Comparison of ENCODE assay signal across 17 cellular contexts in the genomic region with DNA sequence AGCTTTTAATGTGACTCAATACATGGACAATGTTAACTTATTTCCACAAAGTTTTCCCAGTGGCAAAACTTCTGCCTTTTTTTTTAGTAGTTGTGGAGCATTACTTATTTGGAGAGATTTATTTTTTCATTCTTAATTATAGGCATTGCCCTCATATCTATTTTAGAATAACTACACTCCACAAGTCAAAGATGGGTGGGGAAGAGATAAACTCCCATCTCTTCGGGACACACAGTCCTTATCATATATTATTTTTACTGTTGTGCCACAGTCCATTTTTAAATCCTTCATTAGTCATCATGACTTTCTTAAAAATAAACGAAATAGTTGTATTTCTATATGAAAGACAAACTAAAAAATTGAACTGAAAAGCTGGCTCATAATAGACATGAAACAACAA. TPM values are rescaled to one million over a fixed set of nuclear protein-coding genes. Genes with fewer than 3 reads are reported as not detected.
DNase-seq lines count a peak whose midpoint lies in the region; ATAC-seq and TF ChIP-seq lines count a peak whose summit lies in the region.
"Had no signal": no experiment of that assay in that cellular context is flagged by ENCODE, and none has a peak within 500 bp of the region (broad histone marks: within the 10 kb centered on the region; RNA-seq: fewer than 3 reads in every experiment).

No MANE protein-coding gene starts in this region.

- H3K9me3 ChIP-seq in ES-I3 (ENCODE audit: control insufficient read depth, insufficient read depth, low read length), result no peaks in the 10 kb centered on the region
- no peaks in the 10 kb centered on the region for H3K9me3 ChIP-seq in mesodermal cell (ENCODE audit: control insufficient read depth, low read length)
- H3K9me3 ChIP-seq in skeletal muscle tissue (ENCODE audit: control insufficient read depth in 3 of 3, low read length in 3 of 3), result no peaks in the 10 kb centered on the region
- H3K9me3 ChIP-seq: Caco-2, prostate gland had no signal

- no peak for ATAC-seq in GM18907 (IDR thresholded peaks at IDR 0.05; ENCODE audit: unreplicated experiment)
- no peak for ATAC-seq in HG02798 (IDR thresholded peaks at IDR 0.05; ENCODE audit: poor library complexity, unreplicated experiment)

- peak overlapping the region; percentile 41 for H3K4me3 ChIP-seq in choroid plexus epithelial cell (ENCODE audit: low read depth, low read length)
- peak overlapping the region; percentile 5 for H3K4me3 ChIP-seq in mesodermal cell (ENCODE audit: extremely low read depth, insufficient read depth, low read length, poor library complexity, severe bottlenecking)
- H3K4me3 ChIP-seq in skeletal muscle tissue (ENCODE audit: low read length in 3 of 3), result peak overlapping the region; percentile 44 to 81 (median 60)

- H3K36me3 ChIP-seq in ES-I3 (ENCODE audit: insufficient read depth, low read length), result no peaks in the 10 kb centered on the region
- no peaks in the 10 kb centered on the region for H3K36me3 ChIP-seq in mesodermal cell (ENCODE audit: control insufficient read depth, insufficient read depth, low read length)
- H3K36me3 ChIP-seq in skeletal muscle tissue (ENCODE audit: control insufficient read depth in 3 of 3, insufficient read depth in 3 of 3, low read length in 3 of 3), result no peaks in the 10 kb centered on the region
- H3K36me3 ChIP-seq: prostate gland had no signal

- H3K27ac ChIP-seq in mesodermal cell (ENCODE audit: low read depth, low read length, severe bottlenecking) (no peak overlapping the region), skeletal muscle tissue (ENCODE audit: low read depth, low read length) (peak overlapping the region; percentile 76)
- H3K27ac ChIP-seq: prostate gland had no signal

- no peak for TF ChIP-seq CTCF in choroid plexus epithelial cell (conservative IDR thresholded peaks at IDR 0.05; ENCODE audit: low read depth, low read length)

- DNase-seq in choroid plexus epithelial cell (ENCODE audit: low read depth) (no peak), NCI-H128 (lab: John Stamatoyannopoulos, UW; ENCODE audit: unreplicated experiment) (no peak), NCI-H1694 treated with DMSO at 0.1 percent for 48 hours (lab: John Stamatoyannopoulos, UW) (no peak)
- DNase-seq: activated CD4-positive, alpha-beta T cell treated with anti-CD3 and anti-CD28 coated beads for 48 hours; Caco-2; cortex of kidney; mesendoderm; NCI-H2107; SHP77; stimulated activated CD8-positive, alpha-beta memory T cell treated with anti-CD3 and anti-CD28 coated beads, Interleukin-4, amount 100 ng/mL, for 48 hours; T-helper 9 cell had no signal

- no peaks in the 10 kb centered on the region for H3K27me3 ChIP-seq in skeletal muscle tissue (ENCODE audit: control insufficient read depth in 3 of 3, insufficient read depth in 3 of 3, low read length in 3 of 3)

- H3K4me1 ChIP-seq in ES-I3 (ENCODE audit: insufficient read depth, low read length) (peaks cover 20% of the 10 kb centered on the region; the same call in 1 of the 2 replicates), mesodermal cell (ENCODE audit: control insufficient read depth, insufficient read depth, low read length, poor library complexity, severe bottlenecking) (no peaks in the 10 kb centered on the region), skeletal muscle tissue (ENCODE audit: control insufficient read depth in 3 of 3, insufficient read depth in 3 of 3, low read length in 3 of 3) (no peaks in the 10 kb centered on the region)
- H3K4me1 ChIP-seq: Caco-2, prostate gland had no signal

- WGBS in mesodermal cell (ENCODE audit: insufficient coverage in 2 of 2), 2 experiments, result no CpG with 5 or more reads among the region's 2 CpGs

- H3K9ac ChIP-seq in ES-I3 (ENCODE audit: low read depth, low read length), result peak overlapping the region; percentile 31; the same call in 1 of the 2 replicates
- peak overlapping the region; percentile 77 to 85 (median 78) for H3K9ac ChIP-seq in skeletal muscle tissue (ENCODE audit: low read depth in 1 of 3, low read length in 3 of 3)

RNA-seq across cellular contexts. Expression of gene DMD, which starts 1.2 kb away (rescaled TPM):
- polyA plus RNA-seq in mesodermal cell (2013, experiment 1 of 2), result 9.4 TPM
- polyA plus RNA-seq in mesodermal cell (2013, experiment 2 of 2), result 6.2 TPM
- total RNA-seq in skeletal muscle tissue, result 190 TPM

Comparison
In these comparisons a context has a peak if more than half of its experiments do, and no peak if none do; other contexts are left out.
1. H3K4me3 ChIP-seq: peak in every context shown above with its lines; median percentile 60 in skeletal muscle tissue; 41 in choroid plexus epithelial cell; 5 in mesodermal cell.